ENCODE assay signal across 2 cellular contexts in genomic region chr21:42880352-42880751, GRCh38.
TF ChIP-seq lines count a peak whose summit lies in the region.

No MANE protein-coding gene starts in this region.

TF ChIP-seq in SK-N-SH, 30 proteins besides CTCF, POLR2A, EP300 and RAD21 (continued from another document):
- no peak for TF ChIP-seq MAX (IDR thresholded peaks at IDR 0.05; ENCODE audit: low read depth)
- TF ChIP-seq GATA2 (CRISPR knock-in tag; IDR thresholded peaks at IDR 0.05) = no peak
- TF ChIP-seq NFIC (IDR thresholded peaks at IDR 0.05; ENCODE audit: borderline replicate concordance) = no peak
- no peak for TF ChIP-seq TCF12 (IDR thresholded peaks at IDR 0.05)
- no peak for TF ChIP-seq IRF3 (IDR thresholded peaks at IDR 0.05; ENCODE audit: low read depth, low read length)
- TF ChIP-seq SIN3A (IDR thresholded peaks at IDR 0.05; ENCODE audit: borderline replicate concordance, low read depth, low read length) = no peak
TF ChIP-seq in SK-N-SH: peak in this region for 0.

TF ChIP-seq in SK-N-SH treated with all-trans-retinoic acid at 6 μM for 48 hours, 23 proteins besides CTCF, POLR2A, EP300 and RAD21 (continued from another document):
- TF ChIP-seq ZNF565 (CRISPR knock-in tag; conservative IDR thresholded peaks at IDR 0.05; ENCODE audit: low read depth) (no peak), PPARA (CRISPR knock-in tag; IDR thresholded peaks at IDR 0.05; ENCODE audit: borderline replicate concordance) (no peak), CSRNP3 (CRISPR knock-in tag; IDR thresholded peaks at IDR 0.05) (no peak), ISL1 (CRISPR knock-in tag; IDR thresholded peaks at IDR 0.05) (no peak), TSHZ2 (CRISPR knock-in tag; IDR thresholded peaks at IDR 0.05) (no peak)
